In genomic region chr10:680745-681144, GRCh38 we compare ENCODE assay signal across 14 cellular contexts. TPM values are rescaled to one million over a fixed set of nuclear protein-coding genes. Genes with fewer than 3 reads are reported as not detected.
DNase-seq lines count a peak whose midpoint lies in the region; ATAC-seq and TF ChIP-seq lines count a peak whose summit lies in the region.
"Had no signal": no experiment of that assay in that cellular context is flagged by ENCODE, and none has a peak within 500 bp of the region (broad histone marks: within the 10 kb centered on the region; RNA-seq: fewer than 3 reads in every experiment).

No MANE protein-coding gene starts in this region.

- H3K9ac ChIP-seq in BLaER1 = peak overlapping the region; percentile 20; the same call in 1 of the 2 replicates
- H3K9ac ChIP-seq: GM23248 had no signal

- H3K4me3 ChIP-seq in BLaER1 (no peak overlapping the region), gastroesophageal sphincter (no peak overlapping the region), psoas muscle (no peak overlapping the region)
- H3K4me3 ChIP-seq: A549, GM23248, PC-9 had no signal

- H3K9me3 Mint-ChIP-seq in stimulated activated naive CD8-positive, alpha-beta T cell treated with anti-CD3 and anti-CD28 coated beads, Interleukin-15, amount 100 ng/mL, for 72 hours = no peaks in the 10 kb centered on the region

- ATAC-seq in gastroesophageal sphincter (no peak), psoas muscle (no peak)
- no peak for ATAC-seq in stimulated activated naive CD8-positive, alpha-beta T cell treated with anti-CD3 and anti-CD28 coated beads, Interleukin-15, amount 100 ng/mL, for 72 hours
- ATAC-seq: A549 had no signal

- no peak overlapping the region for H3K27ac Mint-ChIP-seq in stimulated activated naive CD8-positive, alpha-beta T cell treated with anti-CD3 and anti-CD28 coated beads, Interleukin-15, amount 100 ng/mL, for 72 hours
- H3K27ac Mint-ChIP-seq: CD4-positive, CD25-positive, alpha-beta regulatory T cell had no signal

- no peak overlapping the region for H3K4me3 Mint-ChIP-seq in stimulated activated naive CD8-positive, alpha-beta T cell treated with anti-CD3 and anti-CD28 coated beads, Interleukin-15, amount 100 ng/mL, for 72 hours
- H3K4me3 Mint-ChIP-seq: CD4-positive, CD25-positive, alpha-beta regulatory T cell had no signal

- TF ChIP-seq CTCF in gastroesophageal sphincter (IDR thresholded peaks at IDR 0.05) = no peak
- TF ChIP-seq CTCF in psoas muscle (IDR thresholded peaks at IDR 0.05) = no peak

- H3K27me3 ChIP-seq in BLaER1 (no peaks in the 10 kb centered on the region), gastroesophageal sphincter (no peaks in the 10 kb centered on the region), psoas muscle (ENCODE audit: insufficient read depth in 3 of 3, low read length in 2 of 3) (no peaks in the 10 kb centered on the region)

- TF ChIP-seq EP300 in gastroesophageal sphincter (IDR thresholded peaks at IDR 0.05) = no peak

- peaks cover 10% of the 10 kb centered on the region for H3K4me1 Mint-ChIP-seq in stimulated activated naive CD8-positive, alpha-beta T cell treated with anti-CD3 and anti-CD28 coated beads, Interleukin-15, amount 100 ng/mL, for 72 hours
- H3K4me1 Mint-ChIP-seq: CD4-positive, CD25-positive, alpha-beta regulatory T cell had no signal

- H3K27ac ChIP-seq in BLaER1 (peak overlapping the region; percentile 43), gastroesophageal sphincter (peak overlapping the region in 3 of 4 donors; percentile 72 to 84 (median 78)), psoas muscle (peak overlapping the region; percentile 71)
- H3K27ac ChIP-seq: A549, GM23248, PC-9 had no signal

- H3K27me3 Mint-ChIP-seq in stimulated activated naive CD8-positive, alpha-beta T cell treated with anti-CD3 and anti-CD28 coated beads, Interleukin-15, amount 100 ng/mL, for 72 hours = peaks cover 13% of the 10 kb centered on the region
- H3K27me3 Mint-ChIP-seq: CD4-positive, CD25-positive, alpha-beta regulatory T cell had no signal

- H4K20me1 ChIP-seq in BLaER1 = peaks cover 94% of the 10 kb centered on the region

- H3K4me1 ChIP-seq in BLaER1 (peaks cover 76% of the 10 kb centered on the region), gastroesophageal sphincter (peaks cover 0 to 74% (median 29%) of the 10 kb centered on the region in 3 donors), psoas muscle (peaks cover 55% of the 10 kb centered on the region)

- intact Hi-C loops in psoas muscle (cut with DNase I) = loop anchor here (5.0 kb wide), 3 partner anchors 53 to 168 kb away; no protein-coding TSS in a partner anchor

- H3K4me2 ChIP-seq in BLaER1 = peak overlapping the region; percentile 82
- H3K4me2 ChIP-seq: A549, PC-9 had no signal

- peak; percentile 19 for DNase-seq in RPMI8226
- DNase-seq in psoas muscle = no peak
- no peak for DNase-seq in 8988T
- DNase-seq in effector CD8-positive, alpha-beta T cell (lab: John Stamatoyannopoulos, UW) = no peak
- no peak for DNase-seq in stimulated activated naive CD8-positive, alpha-beta T cell treated with anti-CD3 and anti-CD28 coated beads, Interleukin-15, amount 100 ng/mL, for 72 hours
- DNase-seq in HUDEP-2 (lab: John Stamatoyannopoulos, UW; ENCODE audit: unreplicated experiment in 76 of 76) = no peak
- DNase-seq: CD4-positive, CD25-positive, alpha-beta regulatory T cell; GM23248; NCI-H1694 treated with DMSO at 0.1 percent for 48 hours; NCI-H446; PC-9 had no signal

- H3K36me3 ChIP-seq in BLaER1 = 0 out of 2 replicates have a peak, but pooled peaks cover 4% of the 10 kb centered on the region
- H3K36me3 ChIP-seq in gastroesophageal sphincter = no peaks in the 10 kb centered on the region
- H3K36me3 ChIP-seq in psoas muscle (ENCODE audit: insufficient read depth in 1 of 2, low read depth in 1 of 2) = no peaks in the 10 kb centered on the region

- H3K9me3 ChIP-seq in BLaER1 (no peaks in the 10 kb centered on the region), gastroesophageal sphincter (no peaks in the 10 kb centered on the region), psoas muscle (no peaks in the 10 kb centered on the region)
- H3K9me3 ChIP-seq: A549 had no signal

- 87% methylated on average over 7 of the region's 12 CpGs; no CpG with 5 or more reads in 1 of the 2 donors for WGBS in gastroesophageal sphincter (ENCODE audit: low coverage in 1 of 2), 2 donors
- WGBS in psoas muscle, 3 donors = 73 to 87% (median 86%) methylated on average over 12 of the region's 12 CpGs

- no peak for TF ChIP-seq POLR2A in gastroesophageal sphincter (IDR thresholded peaks at IDR 0.05)

RNA-seq across cellular contexts. Expression of gene DIP2C, which starts 8.7 kb away (rescaled TPM):
- 10 to 100 TPM; 40.8 to 73.8 (median 47.7) TPM for total RNA-seq in gastroesophageal sphincter
- 10 to 100 TPM; 25.0 to 32.0 (median 30.4) TPM for total RNA-seq in psoas muscle
- 10 to 100 TPM in 2 of 3 donors, 1 to 10 TPM in 1; 7.7 to 17.1 (median 10.3) TPM for polyA plus RNA-seq in psoas muscle
